12 cellular contexts compared by ENCODE assay signal in genomic region chr11:86219291-86220193, GRCh38. TPM values are rescaled to one million over a fixed set of nuclear protein-coding genes. Genes with fewer than 3 reads are reported as not detected.
DNase-seq lines count a peak whose midpoint lies in the region; ATAC-seq, FAIRE-seq and TF ChIP-seq lines count a peak whose summit lies in the region.
"Had no signal": no experiment of that assay in that cellular context is flagged by ENCODE, and none has a peak within 500 bp of the region (broad histone marks: within the 10 kb centered on the region; RNA-seq: fewer than 3 reads in every experiment).

No MANE protein-coding gene starts in this region.

- TF ChIP-seq POLR2A in H54 (IDR thresholded peaks at IDR 0.05; ENCODE audit: low read depth, low read length), result no peak

- peaks cover 9% of the 10 kb centered on the region; the same call in 1 of the 3 replicates for H3K9me3 Mint-ChIP-seq in GM23338

- H3K4me3 ChIP-seq in GM06990 (replicated peaks; ENCODE audit: low read depth, low read length) (no peak overlapping the region; the same call in 1 of the 2 replicates), OCI-LY1 (ENCODE audit: low read depth, low read length, poor library complexity, severe bottlenecking) (no peak overlapping the region), GM23338 (no peak overlapping the region)

- peaks cover 2% of the 10 kb centered on the region; the same call in 2 of the 3 replicates for H3K4me1 Mint-ChIP-seq in GM23338

- intact Hi-C loops in cardiac septum (cut with DNase I), result loop anchor here (2.0 to 5.0 kb wide), 2 partner anchors 277 to 362 kb away; partner anchors contain the start of gene CCDC83

- peak; percentile 83 for DNase-seq in GM06990 (ENCODE audit: extremely low read depth, insufficient read length)
- DNase-seq in cardiac septum (ENCODE audit: low spot score), result no peak
- DNase-seq in superior temporal gyrus (ENCODE audit: extremely low spot score), result no peak
- DNase-seq in GM23338 (ENCODE audit: low spot score), result no peak
- DNase-seq in H54 (ENCODE audit: insufficient read length, low spot score), result no peak
- DNase-seq: Calu3, NCI-H524, psoas muscle had no signal

- peak overlapping the region; percentile 80 for H3K27ac ChIP-seq in OCI-LY1 (ENCODE audit: low read depth, low read length, poor library complexity, severe bottlenecking)
- H3K27ac ChIP-seq in GM23338 (ENCODE audit: low read depth), result no peak overlapping the region
- H3K27ac ChIP-seq: HL-60, psoas muscle had no signal

- TF ChIP-seq CTCF in GM06990 (IDR thresholded peaks at IDR 0.05; ENCODE audit: insufficient read depth, low read length, poor library complexity, severe bottlenecking) (no peak), OCI-LY1 (IDR thresholded peaks at IDR 0.05; ENCODE audit: low read length) (no peak), GM23338 (conservative IDR thresholded peaks at IDR 0.05; ENCODE audit: low read depth in 2 of 2) (no peak)

- no peaks in the 10 kb centered on the region for H3K79me2 ChIP-seq in OCI-LY1 (ENCODE audit: insufficient read depth, low read length)
- no peaks in the 10 kb centered on the region for H3K79me2 ChIP-seq in GM23338 (replicated peaks; ENCODE audit: insufficient read depth)

- H4K20me1 ChIP-seq in OCI-LY1 (ENCODE audit: insufficient read depth, low read length) (no peaks in the 10 kb centered on the region), GM23338 (replicated peaks; ENCODE audit: insufficient read depth) (no peaks in the 10 kb centered on the region)

- H3K36me3 ChIP-seq in GM06990 (ENCODE audit: control insufficient read depth, insufficient read depth, low read length), result no peaks in the 10 kb centered on the region
- H3K36me3 ChIP-seq in OCI-LY1 (ENCODE audit: insufficient read depth, low read length), result no peaks in the 10 kb centered on the region
- no peaks in the 10 kb centered on the region for H3K36me3 ChIP-seq in GM23338 (ENCODE audit: insufficient read depth)

- H3K4me1 ChIP-seq in OCI-LY1 (ENCODE audit: insufficient read depth, low read length, severe bottlenecking), result peaks cover 34% of the 10 kb centered on the region
- H3K4me1 ChIP-seq in GM23338 (ENCODE audit: insufficient read depth), result no peaks in the 10 kb centered on the region
- H3K4me1 ChIP-seq: psoas muscle had no signal

- H2AFZ ChIP-seq in OCI-LY1 (ENCODE audit: low read length), result no peak overlapping the region; the same call in 1 of the 2 replicates
- no peak overlapping the region for H2AFZ ChIP-seq in GM23338

- H3K27me3 ChIP-seq in GM06990 (replicated peaks; ENCODE audit: control insufficient read depth, insufficient read depth, low read length), result no peaks in the 10 kb centered on the region
- H3K27me3 ChIP-seq in OCI-LY1 (ENCODE audit: insufficient read depth, low read length), result no peaks in the 10 kb centered on the region
- no peaks in the 10 kb centered on the region for H3K27me3 ChIP-seq in GM23338 (ENCODE audit: insufficient read depth)

- H3K9ac ChIP-seq in OCI-LY1 (ENCODE audit: low read length), result no peak overlapping the region

- H3K4me2 ChIP-seq in OCI-LY1 (ENCODE audit: low read length) (peak overlapping the region; percentile 83), GM23338 (no peak overlapping the region)

- no peaks in the 10 kb centered on the region for H3K9me3 ChIP-seq in OCI-LY1 (ENCODE audit: low read length)
- H3K9me3 ChIP-seq: psoas muscle had no signal

- ATAC-seq in GM19035 (IDR thresholded peaks at IDR 0.05; ENCODE audit: unreplicated experiment), result peak; percentile 66
- peak; percentile 53 for ATAC-seq in HG02884 (IDR thresholded peaks at IDR 0.05; ENCODE audit: unreplicated experiment)
- no peak for ATAC-seq in GM23338

- H3K27ac Mint-ChIP-seq in GM23338, result no peak overlapping the region

- H3K9me2 ChIP-seq in OCI-LY1 (ENCODE audit: low read depth, low read length) (no peaks in the 10 kb centered on the region), GM23338 (ENCODE audit: insufficient read depth) (no peaks in the 10 kb centered on the region; the same call in 1 of the 2 replicates)

- no peaks in the 10 kb centered on the region for H3K36me3 Mint-ChIP-seq in GM23338 (ENCODE audit: low read depth)

- no peak for FAIRE-seq in H54 (lab: Jason Lieb, UNC)

- no peaks in the 10 kb centered on the region for H3K27me3 Mint-ChIP-seq in GM23338 (ENCODE audit: insufficient read depth, low read depth, poor library complexity)

- no peaks in the 10 kb centered on the region for H3F3A ChIP-seq in OCI-LY1 (ENCODE audit: insufficient read depth, low read length)
- H3F3A ChIP-seq in GM23338 (replicated peaks; ENCODE audit: low read depth), result no peaks in the 10 kb centered on the region

- H3K4me3 Mint-ChIP-seq in GM23338, result no peak overlapping the region

TF ChIP-seq in GM23338, 12 proteins besides CTCF, POLR2A, EP300 and RAD21 (continues in another document):
- TF ChIP-seq ZNF114 (CRISPR knock-in tag; IDR thresholded peaks at IDR 0.05) (no peak), REST (IDR thresholded peaks at IDR 0.05; ENCODE audit: unreplicated experiment) (no peak), EZH2 (IDR thresholded peaks at IDR 0.05; ENCODE audit: low read depth, unreplicated experiment) (no peak), STAT1 (IDR thresholded peaks at IDR 0.05; ENCODE audit: unreplicated experiment) (no peak), NANOG (IDR thresholded peaks at IDR 0.05; ENCODE audit: borderline replicate concordance) (no peak), EZH2phosphoT487 (IDR thresholded peaks at IDR 0.05; ENCODE audit: unreplicated experiment) (no peak), POLR2AphosphoS5 (IDR thresholded peaks at IDR 0.05; ENCODE audit: low read depth) (no peak), ZNF331 (CRISPR knock-in tag; IDR thresholded peaks at IDR 0.05; ENCODE audit: low read depth) (no peak), JUNB (IDR thresholded peaks at IDR 0.05; ENCODE audit: unreplicated experiment) (no peak)

RNA-seq across cellular contexts. Expression of gene EED, which starts 25.0 kb away (rescaled TPM):
- total RNA-seq in cardiac septum, result 12.0 TPM
- 26.7 and 30.7 TPM in 2 replicates for total RNA-seq in GM23338 (2014; rRNA removed; shearing (Covaris generic))
- polyA plus RNA-seq in GM23338 (2016; fragmentation: Nextera tagmentation; extraction: Ambion mirVana), result 23.9 and 29.7 TPM in 2 replicates
